In the genomic region with DNA sequence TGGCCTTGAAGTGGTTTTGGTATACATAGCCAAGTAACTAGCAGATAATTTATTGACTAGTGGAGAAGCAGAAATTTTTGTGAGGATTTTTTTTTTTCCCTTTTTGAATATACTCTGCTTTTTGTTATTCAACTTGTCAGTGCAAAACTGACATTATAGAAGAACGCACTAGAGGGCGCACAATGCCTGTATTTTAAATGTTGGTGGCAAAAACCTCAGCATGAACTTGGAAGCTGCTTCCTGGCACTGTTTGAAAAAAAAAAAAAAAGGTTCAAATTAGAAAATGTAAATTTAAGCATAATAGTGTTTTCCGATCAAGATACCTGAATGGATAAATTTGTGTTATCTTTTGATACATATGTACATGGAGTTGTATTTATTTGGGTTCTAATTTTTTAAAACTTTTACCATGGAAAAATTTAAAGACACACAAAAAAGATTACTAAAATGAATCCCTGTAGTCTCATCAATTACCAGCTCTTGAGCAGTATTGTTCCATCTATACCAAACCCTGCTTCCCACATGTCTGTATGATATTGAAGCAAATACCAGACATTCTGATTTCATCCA, we compare ENCODE assay signal across 8 cellular contexts. TPM values are rescaled to one million over a fixed set of nuclear protein-coding genes. Genes with fewer than 3 reads are reported as not detected.
DNase-seq lines count a peak whose midpoint lies in the region; ATAC-seq, FAIRE-seq and TF ChIP-seq lines count a peak whose summit lies in the region.

No MANE protein-coding gene starts in this region.

- no TSS peak for BruUV-seq in HCT116 (replicated peaks; lab: Mats Ljungman, UMichigan)

- H3K4me3 ChIP-seq in HCT116 (replicated peaks in 1 of 2; ENCODE audit: low read depth in 1 of 2, low read length in 2 of 2) (no peak overlapping the region), stomach (no peak overlapping the region)

- ATAC-seq in HCT116: peak; percentile 62
- ATAC-seq in HG02610 (IDR thresholded peaks at IDR 0.05; ENCODE audit: unreplicated experiment): no peak

- no peak overlapping the region for H3K4me3 Mint-ChIP-seq in activated CD4-positive, alpha-beta memory T cell treated with anti-CD3 and anti-CD28 coated beads, Interleukin-2, amount 10 ng/mL, durations not matched to agents 7 days and 5 days

- TF ChIP-seq EP300 in stomach (IDR thresholded peaks at IDR 0.05): no peak

- H3K4me1 Mint-ChIP-seq in activated CD4-positive, alpha-beta memory T cell treated with anti-CD3 and anti-CD28 coated beads, Interleukin-2, amount 10 ng/mL, durations not matched to agents 7 days and 5 days: peaks cover 25% of the 10 kb centered on the region

- CTCF ChIA-PET in HCT116 (lab: Charles Lee): interaction anchor here (0.8 to 3.8 kb wide), 9 partner anchors 23 to 562 kb away, joined by 3 to 36 read pairs (median 4); no protein-coding TSS in a partner anchor
- CTCF ChIA-PET in activated CD4-positive, alpha-beta memory T cell treated with anti-CD3 and anti-CD28 coated beads, Interleukin-2, amount 10 ng/mL, durations not matched to agents 7 days and 5 days (lab: Charles Lee): interaction anchor here (0.7 to 4.1 kb wide), 12 partner anchors 14 to 548 kb away, joined by 3 to 24 read pairs (median 3); no protein-coding TSS in a partner anchor

- H3K27ac ChIP-seq in HCT116 (ENCODE audit: low read depth, low read length): no peak overlapping the region
- H3K27ac ChIP-seq in stomach: no peak overlapping the region

- DNase-seq in COR-L47 (lab: John Stamatoyannopoulos, UW) (peak; percentile 7), HCT116 (ENCODE audit: low read depth, low spot score) (peak; percentile 55), NCI-H526 treated with DMSO at 0.1 percent for 48 hours (lab: John Stamatoyannopoulos, UW) (peak; percentile 21), mucosa of gallbladder (ENCODE audit: low spot score) (peak; percentile 74), stomach (peak; percentile 68)
- peak; percentile 72 for DNase-seq in activated CD4-positive, alpha-beta memory T cell treated with anti-CD3 and anti-CD28 coated beads, Interleukin-2, amount 10 ng/mL, durations not matched to agents 7 days and 5 days

- H3K9me2 ChIP-seq in HCT116 (ENCODE audit: insufficient read depth): no peaks in the 10 kb centered on the region

- 1 to 10% (median 2%) methylated on average over 3 of the region's 3 CpGs for WGBS in stomach, 5 donors

- H2AFZ ChIP-seq in HCT116 (ENCODE audit: low read depth, low read length, poor library complexity, severe bottlenecking): no peak overlapping the region

- H3K36me3 Mint-ChIP-seq in activated CD4-positive, alpha-beta memory T cell treated with anti-CD3 and anti-CD28 coated beads, Interleukin-2, amount 10 ng/mL, durations not matched to agents 7 days and 5 days (ENCODE audit: low read depth): no peaks in the 10 kb centered on the region

- TF ChIP-seq POLR2A in HCT116 (IDR thresholded peaks at IDR 0.05; ENCODE audit: borderline replicate concordance, extremely low read depth, insufficient read depth, insufficient read length): no peak
- TF ChIP-seq POLR2A in stomach (IDR thresholded peaks at IDR 0.05): no peak

- H3K27me3 ChIP-seq in HCT116 (ENCODE audit: insufficient read depth, low read length) (no peaks in the 10 kb centered on the region), stomach (no peaks in the 10 kb centered on the region)

- no peaks in the 10 kb centered on the region for H3K79me2 ChIP-seq in HCT116 (ENCODE audit: insufficient read depth, low read length)

- H3K27me3 Mint-ChIP-seq in activated CD4-positive, alpha-beta memory T cell treated with anti-CD3 and anti-CD28 coated beads, Interleukin-2, amount 10 ng/mL, durations not matched to agents 7 days and 5 days: no peaks in the 10 kb centered on the region

- no peaks in the 10 kb centered on the region for H3K9me3 Mint-ChIP-seq in activated CD4-positive, alpha-beta memory T cell treated with anti-CD3 and anti-CD28 coated beads, Interleukin-2, amount 10 ng/mL, durations not matched to agents 7 days and 5 days

- no peaks in the 10 kb centered on the region for H3K36me3 ChIP-seq in HCT116 (ENCODE audit: control insufficient read depth in 1 of 2, insufficient read depth in 2 of 2, low read length in 2 of 2)
- no peaks in the 10 kb centered on the region for H3K36me3 ChIP-seq in stomach

- RAD21 ChIA-PET in HCT116 (lab: Charles Lee; ENCODE audit: low non-redundant PET in 1 of 2, low total read pairs in 2 of 2, uncharacterized antibody in 2 of 2, unreplicated experiment in 2 of 2): interaction anchor here in 1 of 2 experiments (0.7 to 1.0 kb wide), 3 partner anchors 131 to 545 kb away, joined by 3 to 5 read pairs (median 3); no protein-coding TSS in a partner anchor

- POLR2A ChIA-PET in HCT116 (lab: Charles Lee): no interaction called here
- POLR2A ChIA-PET in activated CD4-positive, alpha-beta memory T cell treated with anti-CD3 and anti-CD28 coated beads, Interleukin-2, amount 10 ng/mL, durations not matched to agents 7 days and 5 days (lab: Charles Lee): no interaction called here

- TF ChIP-seq CTCF in HCT116 (IDR thresholded peaks at IDR 0.05 in 2 of 3, conservative IDR thresholded peaks at IDR 0.05 in 1 of 3; ENCODE audit: borderline replicate concordance in 1 of 3, insufficient read depth in 1 of 3, low read depth in 2 of 3, low read length in 2 of 3): peak; percentile 60 to 73 (median 62); a peak in 5 of 6 replicates
- peak in 5 of 7 experiments; percentile 49 to 78 (median 55) for TF ChIP-seq CTCF in stomach (IDR thresholded peaks at IDR 0.05)

- no peak overlapping the region for H3K27ac Mint-ChIP-seq in activated CD4-positive, alpha-beta memory T cell treated with anti-CD3 and anti-CD28 coated beads, Interleukin-2, amount 10 ng/mL, durations not matched to agents 7 days and 5 days

- FAIRE-seq in endometrium (lab: Jason Lieb, UNC): peak; percentile 92

- no peaks in the 10 kb centered on the region for H3K9me3 ChIP-seq in HCT116 (ENCODE audit: control insufficient read depth in 1 of 2, insufficient read depth in 1 of 2, low read depth in 1 of 2, low read length in 2 of 2)
- no peaks in the 10 kb centered on the region for H3K9me3 ChIP-seq in stomach

- peak; percentile 73 for TF ChIP-seq RAD21 in HCT116 (IDR thresholded peaks at IDR 0.05; ENCODE audit: low read depth)

- no peaks in the 10 kb centered on the region for H3K4me1 ChIP-seq in HCT116 (ENCODE audit: control insufficient read depth in 1 of 2, insufficient read depth in 2 of 2, low read length in 2 of 2)
- H3K4me1 ChIP-seq in stomach: peaks cover 0 to 14% (median 6%) of the 10 kb centered on the region in 4 donors

- no peak overlapping the region for H3K4me2 ChIP-seq in HCT116 (ENCODE audit: low read length)

- H4K20me1 ChIP-seq in HCT116 (ENCODE audit: insufficient read depth): no peaks in the 10 kb centered on the region; the same call in 1 of the 2 replicates

- no peak overlapping the region for H3K9ac ChIP-seq in HCT116 (ENCODE audit: low read length)

- intact Hi-C loops in HCT116 (cut with micrococcal nuclease): loop anchor here (1.0 to 5.0 kb wide), 3 partner anchors 96 to 546 kb away; no protein-coding TSS in a partner anchor
- intact Hi-C loops in stomach (cut with DNase I; ENCODE audit: low total_unique reads): no loop called here

TF ChIP-seq in HCT116, 20 proteins besides CTCF, POLR2A, EP300 and RAD21:
- TF ChIP-seq YY1 (IDR thresholded peaks at IDR 0.05; ENCODE audit: extremely low read depth, insufficient replicate concordance, low read depth, low read length) (no peak), FOSL1 (IDR thresholded peaks at IDR 0.05; ENCODE audit: low read depth) (no peak), ZFX (IDR thresholded peaks at IDR 0.05) (no peak), TCF7L2 (IDR thresholded peaks at IDR 0.05; ENCODE audit: borderline replicate concordance, extremely low read depth, insufficient read depth, insufficient read length) (no peak), EZH2phosphoT487 (IDR thresholded peaks at IDR 0.05; ENCODE audit: borderline replicate concordance) (no peak), SP1 (IDR thresholded peaks at IDR 0.05; ENCODE audit: low read depth) (no peak), CBX3 (IDR thresholded peaks at IDR 0.05; ENCODE audit: low read depth) (no peak), SRF (IDR thresholded peaks at IDR 0.05; ENCODE audit: low read depth) (no peak), CEBPB (IDR thresholded peaks at IDR 0.05; ENCODE audit: low read depth) (no peak), EGR1 (IDR thresholded peaks at IDR 0.05; ENCODE audit: low read depth) (no peak), EZH2 (IDR thresholded peaks at IDR 0.05) (no peak), JUND (IDR thresholded peaks at IDR 0.05) (no peak), POLR2AphosphoS5 (IDR thresholded peaks at IDR 0.05; ENCODE audit: low read depth, low read length) (no peak), ZNF274 (IDR thresholded peaks at IDR 0.05; ENCODE audit: low read depth, low read length) (no peak)
- TF ChIP-seq, protein P1, sequence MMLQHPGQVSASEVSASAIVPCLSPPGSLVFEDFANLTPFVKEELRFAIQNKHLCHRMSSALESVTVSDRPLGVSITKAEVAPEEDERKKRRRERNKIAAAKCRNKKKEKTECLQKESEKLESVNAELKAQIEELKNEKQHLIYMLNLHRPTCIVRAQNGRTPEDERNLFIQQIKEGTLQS (IDR thresholded peaks at IDR 0.05): no peak

RNA-seq across cellular contexts. Expression of a gene that starts 56.0 kb away (rescaled TPM):
- total RNA-seq in HCT116 (2021; ENCODE audit: unreplicated experiment) (23.8 TPM), mucosa of gallbladder (17.1 TPM), stomach (10 to 100 TPM in 2 of 5 donors, 1 to 10 TPM in 3; 1.2 to 25.3 (median 9.8) TPM)
- polyA plus RNA-seq in HCT116 (2012): 17.2 and 19.5 TPM in 2 replicates
- 10 to 100 TPM; 12.9 to 15.3 TPM for total RNA-seq in activated CD4-positive, alpha-beta memory T cell treated with anti-CD3 and anti-CD28 coated beads, Interleukin-2, amount 10 ng/mL, durations not matched to agents 7 days and 5 days
- 10 to 100 TPM; 15.8 to 26.6 (median 18.6) TPM for polyA plus RNA-seq in stomach

Comparison
In these comparisons a context has a peak if more than half of its experiments do, and no peak if none do; other contexts are left out.
1. DNase-seq: peak in every context shown above with its lines; median percentile 74 in mucosa of gallbladder; 72 in activated CD4-positive, alpha-beta memory T cell treated with anti-CD3 and anti-CD28 coated beads, Interleukin-2, amount 10 ng/mL, durations not matched to agents 7 days and 5 days; 68 in stomach; 55 in HCT116; 21 in NCI-H526 treated with DMSO at 0.1 percent for 48 hours; 7 in COR-L47.